11 cellular contexts compared by ENCODE assay signal in the genomic region with DNA sequence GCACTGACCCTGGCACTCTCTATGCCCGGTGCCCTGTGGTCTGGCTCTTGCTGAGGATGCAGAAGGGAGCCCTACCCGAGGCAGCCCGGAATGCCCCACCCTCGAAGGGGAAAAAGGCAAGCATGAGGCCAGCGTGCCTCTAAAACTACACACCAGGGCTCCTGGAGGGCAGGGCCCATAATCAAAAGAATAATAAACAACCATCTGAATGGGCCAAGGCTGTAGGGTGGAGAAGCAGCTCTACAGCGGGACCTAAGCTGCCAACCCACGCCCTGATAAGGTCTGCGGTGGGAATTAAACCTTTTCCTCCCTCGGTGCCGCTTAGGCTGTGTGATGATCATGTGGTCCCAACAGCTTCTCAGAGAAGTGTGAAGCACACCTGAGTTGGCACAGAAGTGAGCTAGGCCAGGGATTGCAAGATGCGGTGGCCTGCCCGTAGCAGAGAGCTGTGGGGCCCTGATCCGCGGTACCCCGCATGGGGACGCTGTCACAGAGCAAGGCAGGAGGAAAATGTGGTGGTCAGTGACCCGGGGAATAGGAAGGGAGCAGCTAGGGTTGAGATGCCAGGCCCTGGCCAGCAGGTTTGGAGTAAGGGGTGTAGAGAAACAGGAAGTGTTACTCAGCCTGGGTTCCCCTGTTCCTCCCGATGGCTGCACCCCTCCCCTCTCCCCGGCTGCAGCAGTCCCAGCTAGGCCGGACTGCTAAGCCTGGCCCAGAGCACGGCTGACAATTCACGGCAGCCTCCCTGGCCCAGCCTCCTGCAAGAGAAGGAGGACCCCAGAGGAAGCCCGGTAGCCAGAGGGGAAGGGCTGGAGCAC. TPM values are rescaled to one million over a fixed set of nuclear protein-coding genes. Genes with fewer than 3 reads are reported as not detected.
DNase-seq lines count a peak whose midpoint lies in the region; ATAC-seq and TF ChIP-seq lines count a peak whose summit lies in the region.
"Had no signal": no experiment of that assay in that cellular context is flagged by ENCODE, and none has a peak within 500 bp of the region (broad histone marks: within the 10 kb centered on the region; RNA-seq: fewer than 3 reads in every experiment).

No MANE protein-coding gene starts in this region.

- no peak for DNase-seq in activated T-cell treated with anti-CD3 and anti-CD28 coated beads, Interleukin-2, amount 50 U/mL, for 24 hours
- DNase-seq in activated T-cell treated with anti-CD3 and anti-CD28 coated beads, Interleukin-2, amount 50 U/mL, for 4 hours = no peak
- DNase-seq in PC-9 (no peak), MV-4-11 (lab: John Stamatoyannopoulos, UW) (no peak)
- DNase-seq: NCI-H526 had no signal

- H3K27me3 ChIP-seq in PC-9 (ENCODE audit: insufficient read depth, low read depth) (no peaks in the 10 kb centered on the region), thymus (ENCODE audit: control insufficient read depth, insufficient read depth) (no peaks in the 10 kb centered on the region)

- no peak overlapping the region for H2AFZ ChIP-seq in PC-9
- H2AFZ ChIP-seq: GM23248 had no signal

- peak overlapping the region; percentile 77 for H3K4me2 ChIP-seq in PC-9

- no peaks in the 10 kb centered on the region for H3K79me2 ChIP-seq in PC-9 (ENCODE audit: low read depth)

- peak overlapping the region; percentile 94 for H3K27ac Mint-ChIP-seq in activated T-cell treated with anti-CD3 and anti-CD28 coated beads, Interleukin-2, amount 50 U/mL, for 24 hours

- H3F3A ChIP-seq in PC-9 (ENCODE audit: insufficient read depth, low read depth) = peaks cover 47% of the 10 kb centered on the region

- H3K36me3 Mint-ChIP-seq in activated T-cell treated with anti-CD3 and anti-CD28 coated beads, Interleukin-2, amount 50 U/mL, for 24 hours (ENCODE audit: low read depth) = peaks cover 56% of the 10 kb centered on the region
- H3K36me3 Mint-ChIP-seq in activated T-cell treated with anti-CD3 and anti-CD28 coated beads, Interleukin-2, amount 50 U/mL, for 4 hours (ENCODE audit: insufficient read depth) = no peaks in the 10 kb centered on the region

- H3K36me3 ChIP-seq in PC-9 (ENCODE audit: low read depth) (no peaks in the 10 kb centered on the region), thymus (ENCODE audit: control insufficient read depth, insufficient read depth) (peaks cover 29% of the 10 kb centered on the region)

- WGBS in thymus = 53% methylated on average over 23 of the region's 23 CpGs

- peaks cover 52% of the 10 kb centered on the region for H3K4me1 Mint-ChIP-seq in activated T-cell treated with anti-CD3 and anti-CD28 coated beads, Interleukin-2, amount 50 U/mL, for 24 hours (ENCODE audit: low read depth)
- peaks cover 41% of the 10 kb centered on the region for H3K4me1 Mint-ChIP-seq in activated T-cell treated with anti-CD3 and anti-CD28 coated beads, Interleukin-2, amount 50 U/mL, for 4 hours (ENCODE audit: low read depth)

- no peaks in the 10 kb centered on the region for H3K9me3 Mint-ChIP-seq in activated T-cell treated with anti-CD3 and anti-CD28 coated beads, Interleukin-2, amount 50 U/mL, for 24 hours
- no peaks in the 10 kb centered on the region for H3K9me3 Mint-ChIP-seq in activated T-cell treated with anti-CD3 and anti-CD28 coated beads, Interleukin-2, amount 50 U/mL, for 4 hours

- no peaks in the 10 kb centered on the region for H3K9me2 ChIP-seq in PC-9 (ENCODE audit: insufficient read depth)

- no peaks in the 10 kb centered on the region for H3K9me3 ChIP-seq in PC-9 (ENCODE audit: insufficient read depth, low read depth)
- no peaks in the 10 kb centered on the region for H3K9me3 ChIP-seq in thymus (ENCODE audit: control insufficient read depth)

- no peak overlapping the region for H3K4me3 Mint-ChIP-seq in activated T-cell treated with anti-CD3 and anti-CD28 coated beads, Interleukin-2, amount 50 U/mL, for 24 hours
- H3K4me3 Mint-ChIP-seq in activated T-cell treated with anti-CD3 and anti-CD28 coated beads, Interleukin-2, amount 50 U/mL, for 4 hours = no peak overlapping the region

- ATAC-seq in activated T-cell treated with anti-CD3 and anti-CD28 coated beads, Interleukin-2, amount 50 U/mL, for 4 hours = no peak
- ATAC-seq in esophagus mucosa (peak; percentile 28), GM21717 (IDR thresholded peaks at IDR 0.05; ENCODE audit: unreplicated experiment) (no peak), GM19351 (IDR thresholded peaks at IDR 0.05; ENCODE audit: unreplicated experiment) (no peak)
- ATAC-seq: left lobe of liver had no signal

- peaks cover 58% of the 10 kb centered on the region for H3K4me1 ChIP-seq in PC-9 (replicated peaks; ENCODE audit: insufficient read depth)
- H3K4me1 ChIP-seq in thymus (ENCODE audit: control insufficient read depth, insufficient read depth, low read length) = peaks cover 26% of the 10 kb centered on the region

- intact Hi-C loops in PC-9 (cut with micrococcal nuclease; ENCODE audit: unreplicated experiment) = loop anchor here (1.0 kb wide), 4 partner anchors 13 to 76 kb away; a partner anchor contains a TSS

- TF ChIP-seq CTCF in PC-9 (conservative IDR thresholded peaks at IDR 0.05) = no peak

- H4K20me1 ChIP-seq in PC-9 (ENCODE audit: insufficient read depth) = no peaks in the 10 kb centered on the region

- POLR2A ChIA-PET in PC-9 (lab: Charles Lee; ENCODE audit: unreplicated experiment) = interaction anchor here (0.6 kb wide), 1 partner anchor 85 kb away, joined by 4 read pairs; no protein-coding TSS in a partner anchor

- CTCF ChIA-PET in PC-9 (lab: Charles Lee) = interaction anchor here (2.0 kb wide), 1 partner anchor 90 kb away, joined by 6 read pairs; no protein-coding TSS in a partner anchor

- H3K27me3 Mint-ChIP-seq in activated T-cell treated with anti-CD3 and anti-CD28 coated beads, Interleukin-2, amount 50 U/mL, for 24 hours = no peaks in the 10 kb centered on the region
- no peaks in the 10 kb centered on the region for H3K27me3 Mint-ChIP-seq in activated T-cell treated with anti-CD3 and anti-CD28 coated beads, Interleukin-2, amount 50 U/mL, for 4 hours (ENCODE audit: low read depth)

- H3K27ac ChIP-seq in PC-9 (peak overlapping the region; percentile 83), thymus (ENCODE audit: low read depth) (peak overlapping the region; percentile 82)
- H3K27ac ChIP-seq: GM23248 had no signal

- H3K4me3 ChIP-seq in PC-9 (peak overlapping the region; percentile 41; the same call in 1 of the 2 replicates), thymus (ENCODE audit: low read length) (peak overlapping the region; percentile 12)
- H3K4me3 ChIP-seq: GM23248 had no signal

- TSS peak; percentile 4 for BruUV-seq in PC-9 (replicated peaks; lab: Mats Ljungman, UMichigan)

RNA-seq across cellular contexts. Expression of a gene that starts 1.1 kb away (rescaled TPM):
- under 1 TPM; 0.24 to 0.53 (median 0.25) TPM for total RNA-seq in activated T-cell treated with anti-CD3 and anti-CD28 coated beads, Interleukin-2, amount 50 U/mL, for 4 hours
- total RNA-seq in PC-9 (2021) (0.23 and 0.33 TPM in 2 replicates), esophagus mucosa (4.0 TPM)
- polyA plus RNA-seq in thymus = 1.8 TPM
- total RNA-seq: GM23248 had no signal

RNA-seq across cellular contexts. Expression of a gene that starts 4.8 kb away (rescaled TPM):
- 10 to 100 TPM; 18.5 to 25.6 (median 25.3) TPM for total RNA-seq in activated T-cell treated with anti-CD3 and anti-CD28 coated beads, Interleukin-2, amount 50 U/mL, for 4 hours
- 1.2 and 1.5 TPM in 2 replicates for total RNA-seq in PC-9 (2021)
- total RNA-seq in esophagus mucosa = 13.0 TPM
- 33.7 TPM for polyA plus RNA-seq in thymus

RNA-seq across cellular contexts. Expression of a gene that starts 13.6 kb away (rescaled TPM):
- 10 to 100 TPM; 62.1 to 63.7 (median 62.9) TPM for total RNA-seq in activated T-cell treated with anti-CD3 and anti-CD28 coated beads, Interleukin-2, amount 50 U/mL, for 4 hours
- total RNA-seq in PC-9 (2021) (15.7 and 19.8 TPM in 2 replicates), esophagus mucosa (21.2 TPM)
- polyA plus RNA-seq in thymus = 27.0 TPM

RNA-seq across cellular contexts. Expression of a gene that starts 38.2 kb away (rescaled TPM):
- total RNA-seq in activated T-cell treated with anti-CD3 and anti-CD28 coated beads, Interleukin-2, amount 50 U/mL, for 4 hours = 10 to 100 TPM; 19.5 to 23.5 (median 20.3) TPM
- 32.6 and 33.1 TPM in 2 replicates for total RNA-seq in PC-9 (2021)
- 18.4 TPM for total RNA-seq in esophagus mucosa
- 43.5 TPM for polyA plus RNA-seq in thymus

RNA-seq across cellular contexts. Expression of a gene that starts 38.6 kb away (rescaled TPM):
- 10 to 100 TPM; 49.1 to 62.1 (median 49.9) TPM for total RNA-seq in activated T-cell treated with anti-CD3 and anti-CD28 coated beads, Interleukin-2, amount 50 U/mL, for 4 hours
- 27.4 and 33.0 TPM in 2 replicates for total RNA-seq in PC-9 (2021)
- total RNA-seq in esophagus mucosa = 20.8 TPM
- polyA plus RNA-seq in thymus = 62.9 TPM
